In the genomic region with DNA sequence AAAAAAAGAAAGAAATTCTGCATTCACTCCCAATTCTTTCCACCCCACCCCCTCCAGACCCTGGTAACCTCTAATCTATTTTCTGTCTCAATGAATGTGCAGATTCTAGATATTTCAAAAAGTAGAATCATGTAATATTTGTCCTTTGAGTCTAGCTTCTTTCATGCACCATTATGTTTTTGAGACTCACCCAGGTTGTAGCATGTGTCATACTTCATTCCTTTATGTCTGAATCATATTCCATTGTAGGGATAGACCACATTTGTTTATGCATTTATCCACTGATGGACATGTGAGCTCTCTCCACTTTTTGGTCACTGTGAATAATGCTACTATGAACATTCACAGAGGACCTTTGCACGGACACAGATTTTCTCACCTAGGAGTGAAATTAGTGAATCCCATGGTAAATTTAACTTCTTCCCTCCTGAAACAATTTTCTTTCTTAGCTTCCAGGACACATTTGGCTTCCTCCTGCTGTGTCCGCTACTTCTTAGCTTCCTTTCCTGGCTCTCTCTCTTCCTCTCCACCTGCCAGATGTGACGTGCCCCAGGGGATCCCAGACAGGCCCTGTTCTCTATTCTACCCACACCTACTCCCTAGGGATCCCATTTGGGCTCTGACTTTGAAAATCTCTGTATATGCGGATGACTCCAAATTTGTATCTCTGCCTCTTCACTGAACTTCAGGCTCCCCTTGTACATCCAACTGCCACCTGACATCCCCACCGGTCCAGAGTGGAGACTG, we compare ENCODE assay signal across 10 cellular contexts. TPM values are rescaled to one million over a fixed set of nuclear protein-coding genes. Genes with fewer than 3 reads are reported as not detected.
DNase-seq lines count a peak whose midpoint lies in the region; ATAC-seq and TF ChIP-seq lines count a peak whose summit lies in the region.
"Had no signal": no experiment of that assay in that cellular context is flagged by ENCODE, and none has a peak within 500 bp of the region (broad histone marks: within the 10 kb centered on the region; RNA-seq: fewer than 3 reads in every experiment).

No MANE protein-coding gene starts in this region.

- intact Hi-C loops in heart right ventricle (cut with DNase I), result no loop called here
- intact Hi-C loops in cardiac septum (cut with DNase I), result loop anchor here (5.0 kb wide), 1 partner anchor 100 kb away; no protein-coding TSS in a partner anchor

- H3K36me3 ChIP-seq in heart right ventricle, result no peaks in the 10 kb centered on the region

- no peak for DNase-seq in heart right ventricle
- DNase-seq in cardiac septum (ENCODE audit: low spot score), result no peak
- DNase-seq in SW480 (ENCODE audit: low spot score), result peak; percentile 95
- DNase-seq in foreskin melanocyte, result peak; percentile 20
- DNase-seq in activated CD4-positive, alpha-beta T cell treated with anti-CD3 and anti-CD28 coated beads for 4 hours, result no peak
- DNase-seq in effector CD8-positive, alpha-beta T cell (lab: John Stamatoyannopoulos, UW), result no peak
- DNase-seq: KG1 had no signal

- peaks cover 0 to 22% (median 3%) of the 10 kb centered on the region in 11 donors for H3K9me3 ChIP-seq in heart right ventricle

- no peak overlapping the region for H3K4me3 ChIP-seq in heart right ventricle

- H3K27ac ChIP-seq in heart right ventricle, result peak overlapping the region in 2 of 10 donors; percentile 19 to 27
- H3K27ac ChIP-seq: C4-2B had no signal

- peaks cover 0 to 8% (median 3%) of the 10 kb centered on the region in 9 donors for H3K4me1 ChIP-seq in heart right ventricle

- no peaks in the 10 kb centered on the region for H3K27me3 ChIP-seq in heart right ventricle

- ATAC-seq in heart right ventricle (peak in 5 of 8 donors; percentile 53 to 92 (median 74)), HG03354 (IDR thresholded peaks at IDR 0.05; ENCODE audit: poor library complexity, severe bottlenecking, unreplicated experiment) (no peak), GM21786 (IDR thresholded peaks at IDR 0.05; ENCODE audit: unreplicated experiment) (no peak)

- TF ChIP-seq CTCF in heart right ventricle (IDR thresholded peaks at IDR 0.05), result no peak

- WGBS in heart right ventricle, 2 donors, result 60 to 71% methylated on average over 5 of the region's 5 CpGs

RNA-seq across cellular contexts. Expression of a gene that starts 24.0 kb away (rescaled TPM):
- total RNA-seq in heart right ventricle, result 10 to 100 TPM; 34.1 to 50.0 (median 42.2) TPM
- 10 to 100 TPM in 1 of 2 donors, 1 to 10 TPM in 1; 6.2 to 24.4 TPM for polyA plus RNA-seq in heart right ventricle
- 37.0 TPM for total RNA-seq in cardiac septum

Comparison
In these comparisons a context has a peak if more than half of its experiments do, and no peak if none do; other contexts are left out.
1. ATAC-seq: peak in heart right ventricle (5 of 8); none in HG03354 (single experiment) and GM21786 (single experiment).
2. DNase-seq: peak in SW480 (single experiment) and foreskin melanocyte (single experiment); none in heart right ventricle (0 of 2), cardiac septum (single experiment), activated CD4-positive, alpha-beta T cell treated with anti-CD3 and anti-CD28 coated beads for 4 hours (0 of 2) and effector CD8-positive, alpha-beta T cell (single experiment).